2 cellular contexts compared by ENCODE assay signal in the genomic region with DNA sequence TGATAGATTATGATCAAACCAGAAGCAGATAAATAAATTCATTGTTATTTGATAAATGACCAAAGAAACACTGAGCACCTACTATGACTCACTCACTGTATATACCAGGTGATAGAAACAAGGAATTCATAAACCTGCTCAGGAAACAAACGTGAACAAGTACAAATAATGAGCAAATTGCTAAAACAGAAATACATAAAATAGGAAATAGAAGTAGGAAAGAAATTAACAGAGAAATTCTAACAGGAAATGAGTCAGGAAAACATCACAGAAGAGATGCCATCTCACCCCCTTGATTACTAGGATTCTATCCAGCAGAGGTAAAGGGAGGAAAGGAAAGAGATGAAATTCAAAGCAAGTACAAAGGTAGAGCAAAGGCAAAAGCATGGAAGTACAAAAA.
TF ChIP-seq lines count a peak whose summit lies in the region.

No MANE protein-coding gene starts in this region.

TF ChIP-seq in IMR-90, 13 proteins besides CTCF, POLR2A, EP300 and RAD21:
- TF ChIP-seq SMC3 (IDR thresholded peaks at IDR 0.05; ENCODE audit: low read depth, low read length) (no peak), FOS (IDR thresholded peaks at IDR 0.05; ENCODE audit: low read depth, low read length) (no peak), BHLHE40 (IDR thresholded peaks at IDR 0.05; ENCODE audit: low read depth, low read length) (no peak), MAFK (IDR thresholded peaks at IDR 0.05; ENCODE audit: low read depth, low read length) (no peak), MAZ (IDR thresholded peaks at IDR 0.05; ENCODE audit: borderline replicate concordance, low read depth, low read length) (no peak), MXI1 (IDR thresholded peaks at IDR 0.05; ENCODE audit: borderline replicate concordance, low read depth, low read length) (no peak), CHD1 (IDR thresholded peaks at IDR 0.05; ENCODE audit: low read depth, low read length) (no peak), RCOR1 (IDR thresholded peaks at IDR 0.05; ENCODE audit: insufficient replicate concordance, low read length) (no peak)
- TF ChIP-seq, protein P1, sequence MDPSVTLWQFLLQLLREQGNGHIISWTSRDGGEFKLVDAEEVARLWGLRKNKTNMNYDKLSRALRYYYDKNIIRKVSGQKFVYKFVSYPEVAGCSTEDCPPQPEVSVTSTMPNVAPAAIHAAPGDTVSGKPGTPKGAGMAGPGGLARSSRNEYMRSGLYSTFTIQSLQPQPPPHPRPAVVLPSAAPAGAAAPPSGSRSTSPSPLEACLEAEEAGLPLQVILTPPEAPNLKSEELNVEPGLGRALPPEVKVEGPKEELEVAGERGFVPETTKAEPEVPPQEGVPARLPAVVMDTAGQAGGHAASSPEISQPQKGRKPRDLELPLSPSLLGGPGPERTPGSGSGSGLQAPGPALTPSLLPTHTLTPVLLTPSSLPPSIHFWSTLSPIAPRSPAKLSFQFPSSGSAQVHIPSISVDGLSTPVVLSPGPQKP (IDR thresholded peaks at IDR 0.05; ENCODE audit: borderline replicate concordance, low read depth, low read length): no peak

TF ChIP-seq in endothelial cell of umbilical vein, 7 proteins besides CTCF, POLR2A, EP300 and RAD21:
- TF ChIP-seq, protein P2, sequence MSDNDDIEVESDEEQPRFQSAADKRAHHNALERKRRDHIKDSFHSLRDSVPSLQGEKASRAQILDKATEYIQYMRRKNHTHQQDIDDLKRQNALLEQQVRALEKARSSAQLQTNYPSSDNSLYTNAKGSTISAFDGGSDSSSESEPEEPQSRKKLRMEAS (IDR thresholded peaks at IDR 0.05; ENCODE audit: insufficient read depth, insufficient read length): no peak
- peak; percentile 70 for TF ChIP-seq FOS (IDR thresholded peaks at IDR 0.05; ENCODE audit: borderline replicate concordance, insufficient read depth, low read length)
- TF ChIP-seq POLR2AphosphoS5 (IDR thresholded peaks at IDR 0.05; ENCODE audit: insufficient read depth, low read depth, low read length): no peak
- TF ChIP-seq MYC (IDR thresholded peaks at IDR 0.05; ENCODE audit: low read depth, low read length): no peak
- TF ChIP-seq JUN (IDR thresholded peaks at IDR 0.05; ENCODE audit: borderline replicate concordance, insufficient read depth, insufficient read length, low read depth): no peak
- TF ChIP-seq GATA2 (IDR thresholded peaks at IDR 0.05; ENCODE audit: insufficient read depth, insufficient read length, low read depth, low read length): peak; percentile 47
- TF ChIP-seq EZH2 (IDR thresholded peaks at IDR 0.05; ENCODE audit: borderline replicate concordance, low read depth, low read length, severe bottlenecking): no peak
